ENCODE assay signal across 8 cellular contexts in genomic region chr16:52068447-52069074, GRCh38.
DNase-seq lines count a peak whose midpoint lies in the region; ATAC-seq, FAIRE-seq and TF ChIP-seq lines count a peak whose summit lies in the region.

No MANE protein-coding gene starts in this region.

- no peak overlapping the region for H3K27ac Mint-ChIP-seq in GM23338
- H3K27ac Mint-ChIP-seq in neural progenitor cell = peak overlapping the region; percentile 78
- H3K27ac Mint-ChIP-seq in activated naive CD4-positive, alpha-beta T cell treated with anti-CD3 and anti-CD28 coated beads, Interleukin-2, amount 50 U/mL, for 72 hours = no peak overlapping the region

- no peaks in the 10 kb centered on the region for H3K27me3 ChIP-seq in GM23338 (ENCODE audit: insufficient read depth)
- H3K27me3 ChIP-seq in H1 (replicated peaks in 1 of 4; ENCODE audit: control insufficient read depth in 3 of 4, extremely low read depth in 1 of 4, insufficient read depth in 3 of 4, low read length in 3 of 4) = no peaks in the 10 kb centered on the region
- H3K27me3 ChIP-seq in neural progenitor cell = no peaks in the 10 kb centered on the region
- H3K27me3 ChIP-seq in uterus = no peaks in the 10 kb centered on the region

- no peak for TF ChIP-seq POLR2A in H1 (IDR thresholded peaks at IDR 0.05; ENCODE audit: control extremely low read depth in 1 of 2, low read depth in 2 of 2, low read length in 2 of 2)
- TF ChIP-seq POLR2A in uterus (IDR thresholded peaks at IDR 0.05) = no peak

- H4K8ac ChIP-seq in H1 (ENCODE audit: extremely low read depth, insufficient read depth, low read length) = no peak overlapping the region

- no peaks in the 10 kb centered on the region for H3K9me2 ChIP-seq in GM23338 (ENCODE audit: insufficient read depth)

- no peak overlapping the region for H3K4me2 ChIP-seq in GM23338
- no peak overlapping the region for H3K4me2 ChIP-seq in H1 (ENCODE audit: insufficient read depth in 1 of 2, low read depth in 2 of 2, low read length in 2 of 2)
- H3K4me2 ChIP-seq in neural progenitor cell = no peak overlapping the region

- H2BK120ac ChIP-seq in H1 (replicated peaks; ENCODE audit: low read depth, low read length) = no peak overlapping the region

- H3K36me3 ChIP-seq in GM23338 (ENCODE audit: insufficient read depth) (no peaks in the 10 kb centered on the region), H1 (ENCODE audit: control insufficient read depth in 2 of 4, insufficient read depth in 4 of 4, low read length in 3 of 4) (no peaks in the 10 kb centered on the region), neural progenitor cell (no peaks in the 10 kb centered on the region), uterus (no peaks in the 10 kb centered on the region)

- H3K4ac ChIP-seq in H1 (replicated peaks; ENCODE audit: insufficient read length, low read depth, low read length) = no peak overlapping the region

- peak; percentile 24 for FAIRE-seq in H1 (lab: Jason Lieb, UNC)

- DNase-seq in GM23338 (ENCODE audit: low spot score) = peak; percentile 73
- peak; percentile 68 for DNase-seq in NCI-H345 (lab: John Stamatoyannopoulos, UW)
- peak; percentile 3 to 53 for DNase-seq in H1 (ENCODE audit: low read depth in 1 of 2, low spot score in 2 of 2)
- peak; percentile 72 for DNase-seq in neural progenitor cell (ENCODE audit: low spot score)
- DNase-seq in uterus = no peak
- no peak for DNase-seq in AG08395 (ENCODE audit: low spot score)
- no peak for DNase-seq in activated naive CD4-positive, alpha-beta T cell treated with anti-CD3 and anti-CD28 coated beads, Interleukin-2, amount 50 U/mL, for 72 hours (ENCODE audit: low spot score in 2 of 2)

- no peak overlapping the region for H2BK20ac ChIP-seq in H1 (ENCODE audit: low read length)

- H3K36me3 Mint-ChIP-seq in GM23338 (ENCODE audit: low read depth) (no peaks in the 10 kb centered on the region), neural progenitor cell (no peaks in the 10 kb centered on the region)
- H3K36me3 Mint-ChIP-seq in activated naive CD4-positive, alpha-beta T cell treated with anti-CD3 and anti-CD28 coated beads, Interleukin-2, amount 50 U/mL, for 72 hours = no peaks in the 10 kb centered on the region

- H2AK5ac ChIP-seq in H1 (ENCODE audit: low read depth, low read length) = no peak overlapping the region

- no peaks in the 10 kb centered on the region for H3K23me2 ChIP-seq in H1 (ENCODE audit: low read depth, low read length)

- H3K4me3 Mint-ChIP-seq in GM23338 (no peak overlapping the region), neural progenitor cell (no peak overlapping the region)

- TF ChIP-seq CTCF in GM23338 (conservative IDR thresholded peaks at IDR 0.05; ENCODE audit: low read depth in 2 of 2) (peak; percentile 69 to 88), H1 (IDR thresholded peaks at IDR 0.05; ENCODE audit: control extremely low read depth in 1 of 3, insufficient read depth in 1 of 3, low read depth in 1 of 3, low read length in 3 of 3) (peak; percentile 15 to 66 (median 66)), neural progenitor cell (IDR thresholded peaks at IDR 0.05) (peak; percentile 75), uterus (IDR thresholded peaks at IDR 0.05) (peak in 1 of 4 experiments; percentile 19)

- no peak overlapping the region for H3K18ac ChIP-seq in H1 (ENCODE audit: extremely low read depth, low read length)

- no peak overlapping the region for H3K56ac ChIP-seq in H1 (replicated peaks; ENCODE audit: insufficient read length, low read depth, low read length)

- H3K23ac ChIP-seq in H1 (ENCODE audit: insufficient read length) = no peak overlapping the region

- peaks cover 10% of the 10 kb centered on the region for H3K9me3 Mint-ChIP-seq in GM23338
- H3K9me3 Mint-ChIP-seq in neural progenitor cell = peaks cover 7% of the 10 kb centered on the region
- H3K9me3 Mint-ChIP-seq in activated naive CD4-positive, alpha-beta T cell treated with anti-CD3 and anti-CD28 coated beads, Interleukin-2, amount 50 U/mL, for 72 hours = peaks cover 11 to 14% of the 10 kb centered on the region in 2 donors

- H4K91ac ChIP-seq in H1 (replicated peaks; ENCODE audit: insufficient read length, low read length) = no peak overlapping the region

- H3K79me1 ChIP-seq in H1 (ENCODE audit: low read depth, low read length) = no peaks in the 10 kb centered on the region

- CTCF ChIA-PET in H1 (lab: Charles Lee; ENCODE audit: partially characterized antibody) = interaction anchor here (0.7 to 4.6 kb wide), 26 partner anchors 9 to 956 kb away, joined by 3 to 78 read pairs (median 5); no protein-coding TSS in a partner anchor

- peaks cover 0 to 5% of the 10 kb centered on the region in 2 experiments; a peak in 1 of 4 replicates for H3K9me3 ChIP-seq in H1 (ENCODE audit: insufficient read depth in 2 of 2, low read depth in 1 of 2, low read length in 1 of 2)
- H3K9me3 ChIP-seq in neural progenitor cell (ENCODE audit: low read depth) = no peaks in the 10 kb centered on the region
- H3K9me3 ChIP-seq in uterus = no peaks in the 10 kb centered on the region

- no peak overlapping the region for H2BK5ac ChIP-seq in H1 (ENCODE audit: low read depth, low read length)

- H3K4me3 ChIP-seq in GM23338 (no peak overlapping the region), H1 (ENCODE audit: extremely low read depth in 1 of 4, insufficient read depth in 2 of 4, low read depth in 3 of 4, low read length in 4 of 4) (no peak overlapping the region), neural progenitor cell (no peak overlapping the region), uterus (no peak overlapping the region)

- POLR2A ChIA-PET in H1 (lab: Charles Lee; ENCODE audit: partially characterized antibody) = no interaction called here

- no peak overlapping the region for H2BK15ac ChIP-seq in H1 (ENCODE audit: low read length)

- H3K9ac ChIP-seq in H1 (replicated peaks in 1 of 4; ENCODE audit: extremely low read depth in 1 of 4, low read depth in 3 of 4, low read length in 3 of 4) = peak overlapping the region in 1 of 4 experiments; percentile 16; a peak in 1 of 7 replicates
- H3K9ac ChIP-seq in neural progenitor cell = no peak overlapping the region

- H3K4me1 Mint-ChIP-seq in GM23338 (no peaks in the 10 kb centered on the region), neural progenitor cell (no peaks in the 10 kb centered on the region)

- H3K79me2 ChIP-seq in GM23338 (replicated peaks; ENCODE audit: insufficient read depth) (no peaks in the 10 kb centered on the region), H1 (ENCODE audit: control insufficient read depth in 1 of 2, insufficient read depth in 2 of 2, low read length in 2 of 2) (no peaks in the 10 kb centered on the region), neural progenitor cell (ENCODE audit: low read depth) (no peaks in the 10 kb centered on the region)

- H4K20me1 ChIP-seq in GM23338 (replicated peaks; ENCODE audit: insufficient read depth) = no peaks in the 10 kb centered on the region
- H4K20me1 ChIP-seq in H1 (replicated peaks in 1 of 2; ENCODE audit: control insufficient read depth in 1 of 2, insufficient read depth in 2 of 2, low read length in 2 of 2) = no peaks in the 10 kb centered on the region
- H4K20me1 ChIP-seq in neural progenitor cell (ENCODE audit: low read depth) = no peaks in the 10 kb centered on the region

- H3K14ac ChIP-seq in H1 (ENCODE audit: insufficient read length) = no peak overlapping the region

- no peak overlapping the region for H3K27ac ChIP-seq in GM23338 (ENCODE audit: low read depth)
- H3K27ac ChIP-seq in H1 (ENCODE audit: low read depth, low read length) = no peak overlapping the region
- no peak overlapping the region for H3K27ac ChIP-seq in neural progenitor cell
- no peak overlapping the region for H3K27ac ChIP-seq in uterus

- TF ChIP-seq EP300 in H1 (IDR thresholded peaks at IDR 0.05; ENCODE audit: borderline replicate concordance in 1 of 2, low read depth in 2 of 2, low read length in 2 of 2) = 0 out of 3 replicates have a peak, but pooled peaks of 1 of the 2 experiments have one; percentile 26

- no peak overlapping the region for H4K5ac ChIP-seq in H1 (ENCODE audit: insufficient read length, low read depth, low read length)

- intact Hi-C loops in uterus (cut with DNase I; ENCODE audit: low total_unique reads) = no loop called here

- H3K4me1 ChIP-seq in GM23338 (ENCODE audit: insufficient read depth) = no peaks in the 10 kb centered on the region
- no peaks in the 10 kb centered on the region for H3K4me1 ChIP-seq in H1 (replicated peaks in 1 of 4; ENCODE audit: control insufficient read depth in 3 of 4, insufficient read depth in 4 of 4, low read length in 3 of 4)
- peaks cover 3% of the 10 kb centered on the region for H3K4me1 ChIP-seq in neural progenitor cell
- H3K4me1 ChIP-seq in uterus = no peaks in the 10 kb centered on the region

- H3K27me3 Mint-ChIP-seq in GM23338 (ENCODE audit: insufficient read depth, low read depth, poor library complexity) (no peaks in the 10 kb centered on the region), neural progenitor cell (ENCODE audit: insufficient read depth, low read depth) (no peaks in the 10 kb centered on the region)

- H2AFZ ChIP-seq in GM23338 = no peak overlapping the region
- H2AFZ ChIP-seq in H1 (ENCODE audit: low read length) = no peak overlapping the region
- peak overlapping the region; percentile 95 for H2AFZ ChIP-seq in neural progenitor cell (replicated peaks)

- no peaks in the 10 kb centered on the region for H3F3A ChIP-seq in GM23338 (replicated peaks; ENCODE audit: low read depth)
- no peaks in the 10 kb centered on the region for H3F3A ChIP-seq in neural progenitor cell (ENCODE audit: low read depth)

- peak; percentile 94 for TF ChIP-seq RAD21 in H1 (IDR thresholded peaks at IDR 0.05 in 1 of 2, conservative IDR thresholded peaks at IDR 0.05 in 1 of 2; ENCODE audit: low read depth in 2 of 2, low read length in 2 of 2)

- ATAC-seq in GM23338 = peak; percentile 77
- no peak for ATAC-seq in GM18520 (IDR thresholded peaks at IDR 0.05; ENCODE audit: unreplicated experiment)
- ATAC-seq in activated naive CD4-positive, alpha-beta T cell treated with anti-CD3 and anti-CD28 coated beads, Interleukin-2, amount 50 U/mL, for 72 hours = no peak

- no peak overlapping the region; the same call in 1 of the 2 replicates for H2BK12ac ChIP-seq in H1 (ENCODE audit: low read depth, low read length)

- 59% methylated on average over 8 of the region's 8 CpGs; no CpG with 5 or more reads in 1 of the 2 experiments for WGBS in H1 (ENCODE audit: extremely low coverage in 1 of 2, insufficient coverage in 1 of 2, insufficient read length in 1 of 2, insufficient replicate concordance in 2 of 2, low coverage in 1 of 2, low lambda C conversion rate in 2 of 2, missing lambda C conversion rate in 1 of 2), 2 experiments

TF ChIP-seq in GM23338, 12 proteins besides CTCF, POLR2A, EP300 and RAD21 (continues in another document):
- TF ChIP-seq ZNF114 (CRISPR knock-in tag; IDR thresholded peaks at IDR 0.05) = no peak

TF ChIP-seq in H1, 55 proteins besides CTCF, POLR2A, EP300 and RAD21 (continues in another document):
- TF ChIP-seq SIN3A (conservative IDR thresholded peaks at IDR 0.05 in 1 of 2, IDR thresholded peaks at IDR 0.05 in 1 of 2; ENCODE audit: low read depth in 1 of 2, low read length in 2 of 2) = no peak
- TF ChIP-seq JUN (IDR thresholded peaks at IDR 0.05; ENCODE audit: low read depth, low read length) = no peak
- no peak for TF ChIP-seq RNF2 (IDR thresholded peaks at IDR 0.05; ENCODE audit: borderline replicate concordance, low read depth, low read length, missing control alignments, poor library complexity, severe bottlenecking)

Comparison
In these comparisons a context has a peak if more than half of its experiments do, and no peak if none do; other contexts are left out.
1. DNase-seq: peak in GM23338 (single experiment), NCI-H345 (single experiment), H1 (2 of 2) and neural progenitor cell (single experiment); none in uterus (0 of 2), AG08395 (single experiment) and activated naive CD4-positive, alpha-beta T cell treated with anti-CD3 and anti-CD28 coated beads, Interleukin-2, amount 50 U/mL, for 72 hours (0 of 2).